ENCODE assay signal across 23 cellular contexts in genomic region chr3:146505496-146505895, GRCh38. TPM values are rescaled to one million over a fixed set of nuclear protein-coding genes. Genes with fewer than 3 reads are reported as not detected.
A peak's percentile ranks its signal among the peaks of the same experiment; 100 is the strongest.
DNase-seq lines count a peak whose midpoint lies in the region; ATAC-seq and TF ChIP-seq lines count a peak whose summit lies in the region.
"Had no signal": no experiment of that assay in that cellular context is flagged by ENCODE, and none has a peak within 500 bp of the region (broad histone marks: within the 10 kb centered on the region; RNA-seq: fewer than 3 reads in every experiment).

No MANE protein-coding gene starts in this region.

- TF ChIP-seq CTCF in left ventricle myocardium inferior (IDR thresholded peaks at IDR 0.05; ENCODE audit: borderline replicate concordance) (no peak), heart right ventricle (IDR thresholded peaks at IDR 0.05) (no peak)

- H3K9me3 ChIP-seq in left ventricle myocardium inferior (replicated peaks) = no peaks in the 10 kb centered on the region
- no peaks in the 10 kb centered on the region for H3K9me3 ChIP-seq in heart right ventricle
- H3K9me3 ChIP-seq in Karpas-422 (ENCODE audit: low read length) = no peaks in the 10 kb centered on the region
- H3K9me3 ChIP-seq: ascending aorta, BLaER1, Peyer's patch, prostate gland had no signal

- no peak overlapping the region for H2AFZ ChIP-seq in Karpas-422 (ENCODE audit: low read length)

- no peak for DNase-seq in left ventricle myocardium inferior
- DNase-seq in heart right ventricle = no peak
- DNase-seq in dermis microvascular lymphatic vessel endothelial cell (ENCODE audit: low read depth in 2 of 2) = peak; percentile 60 to 63
- DNase-seq in left kidney (ENCODE audit: low read depth, low spot score) = peak; percentile 18
- no peak for DNase-seq in Karpas-422
- no peak for DNase-seq in NCI-H748 (lab: John Stamatoyannopoulos, UW; ENCODE audit: unreplicated experiment)
- DNase-seq in NCI-H1092 (lab: John Stamatoyannopoulos, UW) = no peak
- no peak for DNase-seq in activated CD4-positive, alpha-beta T cell treated with anti-CD3 and anti-CD28 coated beads for 48 hours
- DNase-seq: activated CD4-positive, alpha-beta T cell treated with anti-CD3 and anti-CD28 coated beads for 4 hours; activated CD8-positive, alpha-beta memory T cell treated with anti-CD3 and anti-CD28 coated beads, Interleukin-2, amount 50 U/mL, for 4 hours; activated naive CD4-positive, alpha-beta T cell; GDM1; NCI-H1417 treated with DMSO at 0.1 percent for 48 hours; NCI-H82; Peyer's patch; substantia nigra had no signal

- H3K9me2 ChIP-seq in Karpas-422 (replicated peaks; ENCODE audit: insufficient read depth, low read length) = no peaks in the 10 kb centered on the region

- H3K4me2 ChIP-seq in Karpas-422 (ENCODE audit: low read depth, low read length, poor library complexity, severe bottlenecking) = no peak overlapping the region
- H3K4me2 ChIP-seq: BLaER1 had no signal

- H3K36me3 ChIP-seq in left ventricle myocardium inferior = no peaks in the 10 kb centered on the region
- H3K36me3 ChIP-seq in heart right ventricle = peaks cover 0 to 5% (median 0%) of the 10 kb centered on the region in 9 donors
- no peaks in the 10 kb centered on the region for H3K36me3 ChIP-seq in Karpas-422 (ENCODE audit: insufficient read depth, low read length)
- H3K36me3 ChIP-seq: ascending aorta, BLaER1, Peyer's patch, prostate gland had no signal

- no peak overlapping the region for H3K9ac ChIP-seq in Karpas-422 (ENCODE audit: low read length)
- H3K9ac ChIP-seq: BLaER1 had no signal

- no peaks in the 10 kb centered on the region for H3K79me2 ChIP-seq in Karpas-422 (ENCODE audit: low read length)

- peaks cover 31% of the 10 kb centered on the region for H3K4me1 ChIP-seq in left ventricle myocardium inferior
- H3K4me1 ChIP-seq in heart right ventricle = peaks cover 4 to 44% (median 20%) of the 10 kb centered on the region in 9 donors
- H3K4me1 ChIP-seq in Karpas-422 (ENCODE audit: low read length) = peaks cover 25% of the 10 kb centered on the region
- H3K4me1 ChIP-seq: Peyer's patch, prostate gland had no signal

- WGBS in heart right ventricle, 2 donors = 97 to 100% methylated on average over 1 of the region's 1 CpG

- intact Hi-C loops in left ventricle myocardium inferior (cut with micrococcal nuclease) (no loop called here), heart right ventricle (cut with DNase I) (loop anchor here in 1 of 10 donors (5.0 kb wide), 1 partner anchor 37 kb away; the partner anchor contains the start of gene PLSCR1)

- ATAC-seq in heart right ventricle = no peak

- H3K4me3 ChIP-seq in left ventricle myocardium inferior (no peak overlapping the region), heart right ventricle (no peak overlapping the region), Karpas-422 (ENCODE audit: low read length) (no peak overlapping the region)
- H3K4me3 ChIP-seq: ascending aorta, BLaER1, Peyer's patch, prostate gland had no signal

- H3K27ac ChIP-seq in left ventricle myocardium inferior (replicated peaks) = peak overlapping the region; percentile 39
- H3K27ac ChIP-seq in heart right ventricle = peak overlapping the region in 2 of 10 donors; percentile 7 to 80
- H3K27ac ChIP-seq in Karpas-422 (ENCODE audit: low read length) = no peak overlapping the region
- H3K27ac ChIP-seq: 22Rv1, ascending aorta, BLaER1, prostate gland had no signal

- no peaks in the 10 kb centered on the region for H4K20me1 ChIP-seq in Karpas-422 (ENCODE audit: insufficient read depth, low read depth, low read length)
- H4K20me1 ChIP-seq: BLaER1 had no signal

- H3K27me3 ChIP-seq in left ventricle myocardium inferior (ENCODE audit: low read depth) (no peaks in the 10 kb centered on the region), heart right ventricle (no peaks in the 10 kb centered on the region), Karpas-422 (ENCODE audit: low read length) (no peaks in the 10 kb centered on the region)
- H3K27me3 ChIP-seq: ascending aorta, BLaER1, Peyer's patch had no signal

RNA-seq across cellular contexts. Expression of gene PLSCR2, which starts 36.1 kb away (rescaled TPM):
- total RNA-seq in left ventricle myocardium inferior (not detected), heart right ventricle (not detected), dermis microvascular lymphatic vessel endothelial cell (0.13 TPM in 1 of 2 replicates, not detected in the other)
- polyA plus RNA-seq in heart right ventricle = not detected
- total RNA-seq in Karpas-422 (2014; rRNA removed; shearing (Covaris generic); ENCODE audit: low replicate concordance) = 1.0 TPM in 1 of 2 replicates, not detected in the other
- total RNA-seq: ascending aorta, kidney epithelial cell, Peyer's patch had no signal
- polyA plus RNA-seq: esophagus, neural cell had no signal

RNA-seq across cellular contexts. Expression of gene PLSCR1, which starts 38.9 kb away (rescaled TPM):
- 25.4 TPM for total RNA-seq in left ventricle myocardium inferior
- total RNA-seq in heart right ventricle = 10 to 100 TPM; 11.7 to 72.6 (median 22.5) TPM
- polyA plus RNA-seq in heart right ventricle = 10 to 100 TPM; 12.1 to 16.9 TPM
- 56.4 and 123 TPM in 2 replicates for total RNA-seq in dermis microvascular lymphatic vessel endothelial cell
- total RNA-seq in Karpas-422 (2014; rRNA removed; shearing (Covaris generic); ENCODE audit: low replicate concordance) = 16.0 and 26.2 TPM in 2 replicates

Comparison
In these comparisons a context has a peak if more than half of its experiments do, and no peak if none do; other contexts are left out.
1. DNase-seq: peak in dermis microvascular lymphatic vessel endothelial cell (2 of 2) and left kidney (single experiment); none in left ventricle myocardium inferior (single experiment), heart right ventricle (0 of 2), Karpas-422 (single experiment), NCI-H748 (single experiment), NCI-H1092 (single experiment) and activated CD4-positive, alpha-beta T cell treated with anti-CD3 and anti-CD28 coated beads for 48 hours (single experiment).